In genomic region chr1:154329551-154330131, GRCh38 we compare ENCODE assay signal across 7 cellular contexts. TPM values are rescaled to one million over a fixed set of nuclear protein-coding genes. Genes with fewer than 3 reads are reported as not detected.
DNase-seq lines count a peak whose midpoint lies in the region; ATAC-seq and TF ChIP-seq lines count a peak whose summit lies in the region.

No MANE protein-coding gene starts in this region.

- no peak for TF ChIP-seq POLR2A in erythroblast (IDR thresholded peaks at IDR 0.05; ENCODE audit: low read length)
- TF ChIP-seq POLR2A in spleen (IDR thresholded peaks at IDR 0.05): no peak

- peak overlapping the region; percentile 53 for H3K27ac Mint-ChIP-seq in HFFc6
- no peak overlapping the region for H3K27ac Mint-ChIP-seq in WTC11

- peaks cover 54% of the 10 kb centered on the region for H3K4me1 Mint-ChIP-seq in HFFc6 (ENCODE audit: low read depth)
- peaks cover 33% of the 10 kb centered on the region for H3K4me1 Mint-ChIP-seq in WTC11

- POLR2A ChIA-PET in WTC11 (lab: Charles Lee): interaction anchor here (0.5 to 1.5 kb wide), 2 partner anchors 24 to 1270 kb away, joined by 3 read pairs; no protein-coding TSS in a partner anchor

- no peak for DNase-seq in HFFc6
- DNase-seq in WTC11 (ENCODE audit: low spot score): no peak
- DNase-seq in erythroblast (lab: John Stamatoyannopoulos, UW): peak; percentile 22 to 62
- no peak for DNase-seq in spleen
- no peak for DNase-seq in foreskin keratinocyte
- DNase-seq in NCI-H526 treated with DMSO at 0.1 percent for 48 hours (lab: John Stamatoyannopoulos, UW): no peak

- intact Hi-C loops in spleen (cut with DNase I; ENCODE audit: low total_unique reads): no loop called here

- no peaks in the 10 kb centered on the region for H3K9me3 ChIP-seq in spleen

- peak overlapping the region in 6 of 8 donors; percentile 10 to 93 (median 89) for H3K27ac ChIP-seq in spleen
- H3K27ac ChIP-seq in foreskin keratinocyte: no peak overlapping the region

- no peaks in the 10 kb centered on the region; the same call in 1 of the 2 replicates for H3K27me3 Mint-ChIP-seq in HFFc6 (ENCODE audit: insufficient read depth)
- no peaks in the 10 kb centered on the region for H3K27me3 Mint-ChIP-seq in WTC11 (ENCODE audit: low read depth)

- H3K4me1 ChIP-seq in spleen: peaks cover 35 to 93% (median 62%) of the 10 kb centered on the region in 6 donors
- peaks cover 17% of the 10 kb centered on the region for H3K4me1 ChIP-seq in foreskin keratinocyte

- no peak for ATAC-seq in WTC11
- no peak for ATAC-seq in foreskin keratinocyte
- no peak for ATAC-seq in GM18858 (IDR thresholded peaks at IDR 0.05; ENCODE audit: unreplicated experiment)

- H3K36me3 Mint-ChIP-seq in HFFc6 (ENCODE audit: low read depth): peaks cover 26% of the 10 kb centered on the region
- H3K36me3 Mint-ChIP-seq in WTC11: peaks cover 32% of the 10 kb centered on the region

- peak overlapping the region in 6 of 8 donors; percentile 42 to 88 (median 53) for H3K4me3 ChIP-seq in spleen

- peaks cover 0 to 41% (median 0%) of the 10 kb centered on the region in 7 donors for H3K27me3 ChIP-seq in spleen (replicated peaks in 1 of 7)
- no peaks in the 10 kb centered on the region for H3K27me3 ChIP-seq in foreskin keratinocyte

- 73 to 78% (median 75%) methylated on average over 7 of the region's 7 CpGs for WGBS in spleen, 5 donors

- CTCF ChIA-PET in WTC11 (lab: Charles Lee): interaction anchor here (0.6 to 2.1 kb wide), 9 partner anchors 10 to 951 kb away, joined by 3 to 6 read pairs (median 3); no protein-coding TSS in a partner anchor

- TF ChIP-seq CTCF in HFFc6 (IDR thresholded peaks at IDR 0.05) (no peak), WTC11 (IDR thresholded peaks at IDR 0.05) (no peak), spleen (IDR thresholded peaks at IDR 0.05 in 8 of 11, conservative IDR thresholded peaks at IDR 0.05 in 3 of 11) (no peak), foreskin keratinocyte (conservative IDR thresholded peaks at IDR 0.05) (no peak)

- peak overlapping the region; percentile 75 for H3K4me3 Mint-ChIP-seq in HFFc6
- peak overlapping the region; percentile 71 for H3K4me3 Mint-ChIP-seq in WTC11

- H3K36me3 ChIP-seq in spleen: peaks cover 0 to 40% (median 28%) of the 10 kb centered on the region in 6 donors

- H3K9me3 Mint-ChIP-seq in HFFc6 (no peaks in the 10 kb centered on the region), WTC11 (no peaks in the 10 kb centered on the region)

TF ChIP-seq in WTC11, 78 proteins besides CTCF, POLR2A, EP300 and RAD21 (continues in another document):
- TF ChIP-seq ZNF532 (CRISPR knock-in tag; IDR thresholded peaks at IDR 0.05; ENCODE audit: borderline replicate concordance): no peak
- no peak for TF ChIP-seq IRF1 (CRISPR knock-in tag; IDR thresholded peaks at IDR 0.05)
- no peak for TF ChIP-seq ESRRA (CRISPR knock-in tag; IDR thresholded peaks at IDR 0.05; ENCODE audit: borderline replicate concordance)
- TF ChIP-seq SMAD3 (CRISPR knock-in tag; IDR thresholded peaks at IDR 0.05; ENCODE audit: borderline replicate concordance): no peak
- TF ChIP-seq PRDM15 (CRISPR knock-in tag; IDR thresholded peaks at IDR 0.05): no peak
- no peak for TF ChIP-seq E2F5 (CRISPR knock-in tag; IDR thresholded peaks at IDR 0.05)
- no peak for TF ChIP-seq GTF2I (CRISPR knock-in tag; conservative IDR thresholded peaks at IDR 0.05)
- no peak for TF ChIP-seq TP53 (CRISPR knock-in tag; IDR thresholded peaks at IDR 0.05)
- no peak for TF ChIP-seq MAX (CRISPR knock-in tag; IDR thresholded peaks at IDR 0.05)

RNA-seq across cellular contexts. Expression of gene ATP8B2, which starts 4.3 kb away (rescaled TPM):
- total RNA-seq in HFFc6 (2021; fragmentation: NEBNext Ultra II Directional; extraction: Animal tissue kit (Norgen Biotek cat#: 25700)): 100 to 1,000 TPM in 4 of 6 experiments, 10 to 100 TPM in 2; 91.3 to 119 (median 107) TPM
- 38.8 to 50.0 TPM (median 40.8 TPM) in 3 replicates for total RNA-seq in WTC11 (2021)
- 100 to 1,000 TPM in 2 of 7 donors, 10 to 100 TPM in 5; 42.3 to 107 (median 66.7) TPM for total RNA-seq in spleen
- polyA plus RNA-seq in spleen: 10 to 100 TPM in 1 of 3 donors, 1 to 10 TPM in 2; 5.4 to 17.0 (median 6.4) TPM
- 21.2 and 23.1 TPM in 2 replicates for total RNA-seq in foreskin keratinocyte
- 9.0 and 10.0 TPM in 2 replicates for polyA plus RNA-seq in foreskin keratinocyte

RNA-seq across cellular contexts. Expression of gene AQP10, which starts 8.7 kb away (rescaled TPM):
- total RNA-seq in HFFc6 (2021; fragmentation: NEBNext Ultra II Directional; extraction: Animal tissue kit (Norgen Biotek cat#: 25700)): not detected
- total RNA-seq in WTC11 (2021) (not detected in 3 replicates), spleen (1 to 10 TPM in 4 of 7 donors, under 1 TPM in 3; 0.28 to 3.1 (median 1.3) TPM), foreskin keratinocyte (0.17 and 0.18 TPM in 2 replicates)
- polyA plus RNA-seq in spleen (under 1 TPM; 0.09 to 0.19 (median 0.15) TPM), foreskin keratinocyte (0.16 and 0.17 TPM in 2 replicates)

RNA-seq across cellular contexts. Expression of gene HAX1, which starts 57.2 kb away (rescaled TPM):
- total RNA-seq in HFFc6 (2021; fragmentation: NEBNext Ultra II Directional; extraction: Animal tissue kit (Norgen Biotek cat#: 25700)): 100 to 1,000 TPM; 107 to 119 (median 110) TPM
- total RNA-seq in WTC11 (2021) (63.4 to 69.2 TPM (median 65.8 TPM) in 3 replicates), spleen (10 to 100 TPM; 59.5 to 81.3 (median 64.6) TPM), foreskin keratinocyte (132 and 142 TPM in 2 replicates)
- polyA plus RNA-seq in spleen (100 to 1,000 TPM in 1 of 3 donors, 10 to 100 TPM in 2; 87.1 to 109 (median 99.6) TPM), foreskin keratinocyte (154 and 171 TPM in 2 replicates)

Comparison
In these comparisons a context has a peak if more than half of its experiments do, and no peak if none do; other contexts are left out.
1. DNase-seq: peak in erythroblast (2 of 2); none in HFFc6 (single experiment), WTC11 (single experiment), spleen (single experiment), foreskin keratinocyte (0 of 2) and NCI-H526 treated with DMSO at 0.1 percent for 48 hours (single experiment).